Comparison of ENCODE assay signal across 7 cellular contexts in the genomic region with DNA sequence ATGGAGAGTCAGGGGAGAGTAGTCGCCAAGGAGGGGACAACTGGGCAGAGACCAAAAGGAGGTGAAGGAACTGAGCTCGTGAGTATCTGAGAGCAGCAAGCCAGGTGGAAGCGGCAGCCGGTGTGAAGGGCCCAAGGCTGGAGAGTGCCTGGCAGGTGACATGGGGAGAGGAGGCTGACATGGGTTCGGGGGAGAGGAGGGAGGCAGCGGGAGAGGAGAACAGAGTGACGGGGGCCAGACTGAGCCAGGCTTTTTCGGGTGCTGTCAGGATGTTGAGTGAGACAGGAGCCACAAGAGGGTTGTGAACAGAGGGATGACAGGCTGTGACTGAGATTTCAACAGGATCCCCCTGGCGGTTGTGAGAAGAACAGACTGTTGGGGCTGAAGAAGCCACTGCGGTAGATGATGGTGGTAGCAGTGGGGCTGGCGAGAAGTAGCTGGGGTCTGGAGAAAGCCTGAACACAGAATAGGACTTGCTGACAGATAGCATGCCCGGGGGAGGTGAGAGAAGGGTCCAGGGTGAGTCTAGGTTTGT. TPM values are rescaled to one million over a fixed set of nuclear protein-coding genes. Genes with fewer than 3 reads are reported as not detected.
DNase-seq lines count a peak whose midpoint lies in the region; ATAC-seq, FAIRE-seq and TF ChIP-seq lines count a peak whose summit lies in the region.
"Had no signal": no experiment of that assay in that cellular context is flagged by ENCODE, and none has a peak within 500 bp of the region (broad histone marks: within the 10 kb centered on the region; RNA-seq: fewer than 3 reads in every experiment).

No MANE protein-coding gene starts in this region.

- no peak for ATAC-seq in GM21367 (IDR thresholded peaks at IDR 0.05; ENCODE audit: unreplicated experiment)

- no peaks in the 10 kb centered on the region for H3K27me3 ChIP-seq in bronchial epithelial cell (ENCODE audit: control insufficient read depth, insufficient read depth, low read length)

- no peak for FAIRE-seq in bronchial epithelial cell (lab: Jason Lieb, UNC)

- DNase-seq in NCI-H82 (lab: John Stamatoyannopoulos, UW) (peak; percentile 51), NCI-H82 treated with DMSO at 0.1 percent for 48 hours (lab: John Stamatoyannopoulos, UW; ENCODE audit: unreplicated experiment) (no peak), bronchial epithelial cell (ENCODE audit: low read depth) (no peak), retina (peak; percentile 12)
- no peak for DNase-seq in effector CD8-positive, alpha-beta T cell (lab: John Stamatoyannopoulos, UW)

- H3K36me3 ChIP-seq in bronchial epithelial cell (ENCODE audit: control insufficient read depth, insufficient read depth, low read length): no peaks in the 10 kb centered on the region

- peak; percentile 51 for TF ChIP-seq CTCF in bronchial epithelial cell (IDR thresholded peaks at IDR 0.05; ENCODE audit: insufficient read depth, low read length, severe bottlenecking)

- H3K4me3 ChIP-seq in bronchial epithelial cell (ENCODE audit: low read depth, low read length): no peak overlapping the region
- H3K4me3 ChIP-seq: BLaER1 treated with 17β-estradiol and CSF1 and Interleukin-3, amounts not matched to agents 10 nM and 100 nM had no signal

RNA-seq across cellular contexts. Expression of a gene that starts 5.7 kb away (rescaled TPM):
- 8.4 and 9.5 TPM in 2 replicates for total RNA-seq in bronchial epithelial cell

RNA-seq across cellular contexts. Expression of a gene that starts 14.4 kb away (rescaled TPM):
- total RNA-seq in bronchial epithelial cell: 109 and 144 TPM in 2 replicates

RNA-seq across cellular contexts. Expression of a gene that starts 14.9 kb away (rescaled TPM):
- total RNA-seq in bronchial epithelial cell: under 0.01 and 0.26 TPM in 2 replicates

RNA-seq across cellular contexts. Expression of a gene that starts 25.0 kb away (rescaled TPM):
- 0.26 TPM in 1 of 2 replicates, not detected in the other for total RNA-seq in bronchial epithelial cell

Comparison
In these comparisons a context has a peak if more than half of its experiments do, and no peak if none do; other contexts are left out.
1. DNase-seq: peak in NCI-H82 (single experiment) and retina (single experiment); none in NCI-H82 treated with DMSO at 0.1 percent for 48 hours (single experiment), bronchial epithelial cell (single experiment) and effector CD8-positive, alpha-beta T cell (single experiment).